Comparison of ENCODE assay signal across 8 cellular contexts in genomic region chr2:70789304-70790078, GRCh38. TPM values are rescaled to one million over a fixed set of nuclear protein-coding genes. Genes with fewer than 3 reads are reported as not detected.
DNase-seq lines count a peak whose midpoint lies in the region; ATAC-seq and TF ChIP-seq lines count a peak whose summit lies in the region.

No MANE protein-coding gene starts in this region.

- H3K27ac Mint-ChIP-seq in H9 = no peak overlapping the region

- H3K9me3 ChIP-seq in H9 (ENCODE audit: control insufficient read depth, low read depth, low read length) = no peaks in the 10 kb centered on the region
- H3K9me3 ChIP-seq in mucosa of rectum (ENCODE audit: control insufficient read depth in 2 of 2, low read length in 2 of 2) = no peaks in the 10 kb centered on the region

- no peaks in the 10 kb centered on the region for H3K23me2 ChIP-seq in H9 (ENCODE audit: insufficient read length, low read depth, low read length, poor library complexity, severe bottlenecking)

- no peak overlapping the region for H3K23ac ChIP-seq in H9 (ENCODE audit: insufficient read length, low read depth, low read length)

- H3K4me3 ChIP-seq in epithelial cell of esophagus (ENCODE audit: low read length) (no peak overlapping the region), mucosa of rectum (ENCODE audit: low read length in 2 of 2) (peak overlapping the region; percentile 13 to 35)

- no peak overlapping the region for H2BK5ac ChIP-seq in H9 (ENCODE audit: insufficient read length, low read length)

- H3K36me3 ChIP-seq in mucosa of rectum (ENCODE audit: control insufficient read depth in 2 of 2, insufficient read depth in 2 of 2, low read length in 2 of 2) = no peaks in the 10 kb centered on the region

- H3K14ac ChIP-seq in H9 (ENCODE audit: insufficient read depth, low read length) = no peak overlapping the region

- no peak overlapping the region for H4K91ac ChIP-seq in H9 (ENCODE audit: insufficient read length, low read depth, low read length)

- H3K18ac ChIP-seq in H9 (ENCODE audit: insufficient read length, low read depth, low read length) = no peak overlapping the region

- H2BK12ac ChIP-seq in H9 (ENCODE audit: insufficient read length, low read depth, low read length) = no peak overlapping the region

- H4K8ac ChIP-seq in H9 (replicated peaks; ENCODE audit: insufficient read length, low read depth, low read length) = no peak overlapping the region

- no peak overlapping the region for H3K4ac ChIP-seq in H9 (ENCODE audit: low read depth, low read length)

- H3K36me3 Mint-ChIP-seq in H9 (ENCODE audit: insufficient read depth in 1 of 3, low read depth in 3 of 3) = 0 out of 7 replicates have a peak, but pooled peaks cover 0 to 2% (median 0%) of the 10 kb centered on the region in 3 experiments

- H2BK15ac ChIP-seq in H9 (ENCODE audit: low read depth, low read length) = no peak overlapping the region

- H2BK20ac ChIP-seq in H9 (ENCODE audit: low read depth, low read length, poor library complexity, severe bottlenecking) = no peak overlapping the region

- no peak for ATAC-seq in HG03469 (IDR thresholded peaks at IDR 0.05; ENCODE audit: unreplicated experiment)

- H3K9ac ChIP-seq in H9 (ENCODE audit: extremely low read depth, insufficient read length, low read length) (no peak overlapping the region), mucosa of rectum (ENCODE audit: low read depth in 1 of 2, low read length in 2 of 2) (no peak overlapping the region)

- no peaks in the 10 kb centered on the region for H4K20me1 ChIP-seq in H9 (ENCODE audit: control insufficient read depth, insufficient read depth, insufficient read length)

- H2AFZ ChIP-seq in H9 (ENCODE audit: low read length) = no peak overlapping the region

- no peaks in the 10 kb centered on the region for H3K79me1 ChIP-seq in H9 (ENCODE audit: insufficient read depth, low read depth, low read length, poor library complexity, severe bottlenecking)

- H3K9me3 Mint-ChIP-seq in H9 = peaks cover 0 to 2% of the 10 kb centered on the region in 2 experiments; a peak in 2 of 5 replicates

- H4K5ac ChIP-seq in H9 (ENCODE audit: insufficient read length, low read depth, low read length) = no peak overlapping the region

- H3K27me3 ChIP-seq in H9 (ENCODE audit: insufficient read depth, low read length) (peaks cover 47% of the 10 kb centered on the region), mucosa of rectum (ENCODE audit: control insufficient read depth in 2 of 2, insufficient read depth in 2 of 2, low read length in 2 of 2) (peaks cover 25 to 27% of the 10 kb centered on the region in 2 donors)

- no CpG with 5 or more reads among the region's 32 CpGs for WGBS in H9 (ENCODE audit: extremely low coverage, insufficient read length, low lambda C conversion rate)

- peak overlapping the region; percentile 35 for H3K4me2 ChIP-seq in H9 (ENCODE audit: insufficient read depth, insufficient read length, low read length)

- no peak overlapping the region for H2BK120ac ChIP-seq in H9 (ENCODE audit: low read depth, low read length, poor library complexity, severe bottlenecking)

- no peak overlapping the region for H3K56ac ChIP-seq in H9 (ENCODE audit: insufficient read length, low read depth, low read length)

- H2AK5ac ChIP-seq in H9 (ENCODE audit: insufficient read length, low read length) = no peak overlapping the region

- H3K4me1 Mint-ChIP-seq in H9 = peaks cover 13 to 17% of the 10 kb centered on the region in 2 experiments

- H3K27me3 Mint-ChIP-seq in H9 (ENCODE audit: low read depth) = peaks cover 87% of the 10 kb centered on the region

- H3K4me1 ChIP-seq in H9 (ENCODE audit: insufficient read depth, low read length) (no peaks in the 10 kb centered on the region), mucosa of rectum (ENCODE audit: control insufficient read depth in 2 of 2, insufficient read depth in 2 of 2, low read length in 2 of 2) (no peaks in the 10 kb centered on the region)

- no peak overlapping the region for H3T11ph ChIP-seq in H9 (ENCODE audit: low read length)

- H3K79me2 ChIP-seq in H9 (ENCODE audit: insufficient read depth, low read length) = no peaks in the 10 kb centered on the region

- peak; percentile 67 for DNase-seq in AG08396 (ENCODE audit: low spot score)
- DNase-seq in H9 = peak; percentile 88
- peak; percentile 73 for DNase-seq in NCI-H748 (lab: John Stamatoyannopoulos, UW; ENCODE audit: unreplicated experiment)
- peak; percentile 87 for DNase-seq in activated CD8-positive, alpha-beta memory T cell treated with anti-CD3 and anti-CD28 coated beads for 24 hours
- peak; percentile 65 for DNase-seq in epithelial cell of esophagus (ENCODE audit: low read depth)
- DNase-seq in stimulated activated CD8-positive, alpha-beta memory T cell treated with anti-CD3 and anti-CD28 coated beads, Interleukin-7, amount 100 ng/mL, for 1 hour (ENCODE audit: low read depth in 2 of 2) = peak; percentile 33 to 43

- peak overlapping the region; percentile 52 to 78 for H3K4me3 Mint-ChIP-seq in H9

- H3K27ac ChIP-seq in H9 (ENCODE audit: insufficient read length, low read depth, low read length) = no peak overlapping the region
- no peak overlapping the region for H3K27ac ChIP-seq in mucosa of rectum (ENCODE audit: low read depth in 2 of 2, low read length in 2 of 2)

- TF ChIP-seq CTCF in H9 (conservative IDR thresholded peaks at IDR 0.05) = peak; percentile 87
- peak; percentile 66 for TF ChIP-seq CTCF in epithelial cell of esophagus (IDR thresholded peaks at IDR 0.05; ENCODE audit: insufficient read depth, low read depth, low read length, missing control alignments)

RNA-seq across cellular contexts. Expression of gene FIGLA, which starts 1.0 kb away (rescaled TPM):
- total RNA-seq in H9 (2021) = not detected in 2 replicates

RNA-seq across cellular contexts. Expression of gene ADD2, which starts 21.5 kb away (rescaled TPM):
- 124 TPM in 2 replicates for total RNA-seq in H9 (2021)

RNA-seq across cellular contexts. Expression of gene CLEC4F, which starts 30.9 kb away (rescaled TPM):
- total RNA-seq in H9 (2021) = not detected in 2 replicates

RNA-seq across cellular contexts. Expression of gene CD207, which starts 46.1 kb away (rescaled TPM):
- total RNA-seq in H9 (2021) = not detected in 2 replicates

Comparison
In these comparisons a context has a peak if more than half of its experiments do, and no peak if none do; other contexts are left out.
1. DNase-seq: peak in every context shown above with its lines; median percentile 88 in H9; 87 in activated CD8-positive, alpha-beta memory T cell treated with anti-CD3 and anti-CD28 coated beads for 24 hours; 73 in NCI-H748; 67 in AG08396; 65 in epithelial cell of esophagus; 38 in stimulated activated CD8-positive, alpha-beta memory T cell treated with anti-CD3 and anti-CD28 coated beads, Interleukin-7, amount 100 ng/mL, for 1 hour.